1 cellular context compared by ENCODE assay signal in the genomic region with DNA sequence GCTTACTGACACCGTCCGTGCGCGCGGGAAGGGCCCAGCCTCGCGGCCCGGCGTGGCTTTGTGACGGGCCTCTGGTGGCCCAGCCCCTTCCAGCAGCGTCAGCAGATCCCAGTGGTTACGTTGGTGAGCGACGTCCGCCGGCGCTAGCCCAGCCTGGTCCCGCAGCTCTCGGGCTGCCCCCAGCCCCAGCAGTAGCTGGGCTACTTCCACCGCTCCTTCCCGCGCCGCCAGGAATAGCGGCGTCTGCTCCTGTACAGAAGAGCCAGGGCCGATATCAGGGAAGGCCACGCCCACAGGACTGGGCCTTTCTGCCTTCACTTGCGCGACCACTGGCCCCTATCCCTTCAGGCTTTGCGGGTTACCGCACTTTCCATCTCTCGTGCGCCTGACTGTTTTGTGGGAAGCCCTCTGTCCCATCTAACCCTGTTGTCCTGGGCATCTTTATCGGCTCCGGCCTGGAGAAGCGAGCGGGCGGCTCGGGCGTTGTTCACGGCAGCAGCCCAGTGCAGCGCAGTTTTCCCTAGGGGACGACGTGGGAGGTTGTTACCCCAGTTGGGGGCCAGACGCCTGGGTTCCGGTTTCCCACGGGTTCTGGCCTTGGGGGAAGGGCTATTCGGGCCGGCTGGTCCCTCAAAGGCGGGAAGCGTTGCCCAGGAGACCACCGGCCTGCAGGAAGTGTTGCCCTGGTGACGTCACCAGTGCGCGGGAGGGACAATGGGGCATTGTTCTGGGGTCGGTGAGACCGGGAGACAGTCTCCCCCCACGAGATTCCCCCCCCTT.
TF ChIP-seq lines count a peak whose summit lies in the region.

No MANE protein-coding gene starts in this region.

TF ChIP-seq in K562, 482 proteins besides CTCF, POLR2A, EP300 and RAD21 (continued from another document and continues in another):
- TF ChIP-seq, protein P1, sequence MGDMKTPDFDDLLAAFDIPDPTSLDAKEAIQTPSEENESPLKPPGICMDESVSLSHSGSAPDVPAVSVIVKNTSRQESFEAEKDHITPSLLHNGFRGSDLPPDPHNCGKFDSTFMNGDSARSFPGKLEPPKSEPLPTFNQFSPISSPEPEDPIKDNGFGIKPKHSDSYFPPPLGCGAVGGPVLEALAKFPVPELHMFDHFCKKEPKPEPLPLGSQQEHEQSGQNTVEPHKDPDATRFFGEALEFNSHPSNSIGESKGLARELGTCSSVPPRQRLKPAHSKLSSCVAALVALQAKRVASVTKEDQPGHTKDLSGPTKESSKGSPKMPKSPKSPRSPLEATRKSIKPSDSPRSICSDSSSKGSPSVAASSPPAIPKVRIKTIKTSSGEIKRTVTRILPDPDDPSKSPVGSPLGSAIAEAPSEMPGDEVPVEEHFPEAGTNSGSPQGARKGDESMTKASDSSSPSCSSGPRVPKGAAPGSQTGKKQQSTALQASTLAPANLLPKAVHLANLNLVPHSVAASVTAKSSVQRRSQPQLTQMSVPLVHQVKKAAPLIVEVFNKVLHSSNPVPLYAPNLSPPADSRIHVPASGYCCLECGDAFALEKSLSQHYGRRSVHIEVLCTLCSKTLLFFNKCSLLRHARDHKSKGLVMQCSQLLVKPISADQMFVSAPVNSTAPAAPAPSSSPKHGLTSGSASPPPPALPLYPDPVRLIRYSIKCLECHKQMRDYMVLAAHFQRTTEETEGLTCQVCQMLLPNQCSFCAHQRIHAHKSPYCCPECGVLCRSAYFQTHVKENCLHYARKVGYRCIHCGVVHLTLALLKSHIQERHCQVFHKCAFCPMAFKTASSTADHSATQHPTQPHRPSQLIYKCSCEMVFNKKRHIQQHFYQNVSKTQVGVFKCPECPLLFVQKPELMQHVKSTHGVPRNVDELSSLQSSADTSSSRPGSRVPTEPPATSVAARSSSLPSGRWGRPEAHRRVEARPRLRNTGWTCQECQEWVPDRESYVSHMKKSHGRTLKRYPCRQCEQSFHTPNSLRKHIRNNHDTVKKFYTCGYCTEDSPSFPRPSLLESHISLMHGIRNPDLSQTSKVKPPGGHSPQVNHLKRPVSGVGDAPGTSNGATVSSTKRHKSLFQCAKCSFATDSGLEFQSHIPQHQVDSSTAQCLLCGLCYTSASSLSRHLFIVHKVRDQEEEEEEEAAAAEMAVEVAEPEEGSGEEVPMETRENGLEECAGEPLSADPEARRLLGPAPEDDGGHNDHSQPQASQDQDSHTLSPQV (IDR thresholded peaks at IDR 0.05), result peak; percentile 78; the same call in 1 of the 2 replicates
- TF ChIP-seq ZNF507 (tag; conservative IDR thresholded peaks at IDR 0.05), result no peak
- TF ChIP-seq, protein P2, sequence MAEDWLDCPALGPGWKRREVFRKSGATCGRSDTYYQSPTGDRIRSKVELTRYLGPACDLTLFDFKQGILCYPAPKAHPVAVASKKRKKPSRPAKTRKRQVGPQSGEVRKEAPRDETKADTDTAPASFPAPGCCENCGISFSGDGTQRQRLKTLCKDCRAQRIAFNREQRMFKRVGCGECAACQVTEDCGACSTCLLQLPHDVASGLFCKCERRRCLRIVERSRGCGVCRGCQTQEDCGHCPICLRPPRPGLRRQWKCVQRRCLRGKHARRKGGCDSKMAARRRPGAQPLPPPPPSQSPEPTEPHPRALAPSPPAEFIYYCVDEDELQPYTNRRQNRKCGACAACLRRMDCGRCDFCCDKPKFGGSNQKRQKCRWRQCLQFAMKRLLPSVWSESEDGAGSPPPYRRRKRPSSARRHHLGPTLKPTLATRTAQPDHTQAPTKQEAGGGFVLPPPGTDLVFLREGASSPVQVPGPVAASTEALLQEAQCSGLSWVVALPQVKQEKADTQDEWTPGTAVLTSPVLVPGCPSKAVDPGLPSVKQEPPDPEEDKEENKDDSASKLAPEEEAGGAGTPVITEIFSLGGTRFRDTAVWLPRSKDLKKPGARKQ (CRISPR knock-in tag; IDR thresholded peaks at IDR 0.05), result no peak
- no peak for TF ChIP-seq POLR3G (IDR thresholded peaks at IDR 0.05; ENCODE audit: extremely low read depth, insufficient read length, insufficient replicate concordance)
- 0 out of 2 replicates have a peak, but pooled peaks have one; percentile 45 for TF ChIP-seq CAMTA2 (CRISPR knock-in tag; conservative IDR thresholded peaks at IDR 0.05)
- TF ChIP-seq FUS (optimal IDR thresholded peaks at IDR 0.05; ENCODE audit: low read depth, low read length), result no peak
- TF ChIP-seq FOXK2 (conservative IDR thresholded peaks at IDR 0.05 in 1 of 2, IDR thresholded peaks at IDR 0.05 in 1 of 2; ENCODE audit: low read depth in 2 of 2), result peak; percentile 54 to 56; a peak in 3 of 4 replicates
- TF ChIP-seq C11orf30 (IDR thresholded peaks at IDR 0.05; ENCODE audit: low read depth), result peak; percentile 99
- peak; percentile 3; the same call in 1 of the 2 replicates for TF ChIP-seq NCOR1 (IDR thresholded peaks at IDR 0.05)
- TF ChIP-seq MCM7 (IDR thresholded peaks at IDR 0.05), result no peak
- TF ChIP-seq ZNF121 (CRISPR knock-in tag; conservative IDR thresholded peaks at IDR 0.05), result no peak
- no peak for TF ChIP-seq TAF7 (tag; IDR thresholded peaks at IDR 0.05)
- no peak; the same call in 1 of the 2 replicates for TF ChIP-seq STAT5A (IDR thresholded peaks at IDR 0.05; ENCODE audit: borderline replicate concordance, low read length)
- TF ChIP-seq TCF7 (IDR thresholded peaks at IDR 0.05; ENCODE audit: borderline replicate concordance), result no peak; the same call in 1 of the 2 replicates
- peak; percentile 96 for TF ChIP-seq NFRKB (IDR thresholded peaks at IDR 0.05; ENCODE audit: low read depth)
- peak; percentile 88 for TF ChIP-seq ZNF589 (CRISPR knock-in tag; IDR thresholded peaks at IDR 0.05; ENCODE audit: low read depth)
- TF ChIP-seq SRF (CRISPR knock-in tag; IDR thresholded peaks at IDR 0.05), result no peak
- no peak; the same call in none of the 2 replicates for TF ChIP-seq TCF3 (CRISPR knock-in tag; IDR thresholded peaks at IDR 0.05)
- no peak for TF ChIP-seq CCAR2 (IDR thresholded peaks at IDR 0.05; ENCODE audit: low read depth, low read length)
- no peak for TF ChIP-seq PHF21A (IDR thresholded peaks at IDR 0.05; ENCODE audit: borderline replicate concordance, low read depth)
- TF ChIP-seq NCOA6 (IDR thresholded peaks at IDR 0.05), result no peak
- TF ChIP-seq MTA3 (IDR thresholded peaks at IDR 0.05; ENCODE audit: borderline replicate concordance), result peak; percentile 90; the same call in 1 of the 2 replicates
- TF ChIP-seq HDAC1 (IDR thresholded peaks at IDR 0.05), result peak in 1 of 2 experiments; percentile 8; a peak in 1 of 4 replicates
- peak in 2 of 3 experiments; percentile 24 to 60 for TF ChIP-seq YY1 (IDR thresholded peaks at IDR 0.05; ENCODE audit: borderline replicate concordance in 1 of 3, control insufficient read depth in 1 of 3, extremely low read depth in 1 of 3, insufficient read depth in 3 of 3, insufficient read length in 1 of 3, insufficient replicate concordance in 2 of 3, low read depth in 1 of 3, low read length in 2 of 3)
- TF ChIP-seq, protein P3, sequence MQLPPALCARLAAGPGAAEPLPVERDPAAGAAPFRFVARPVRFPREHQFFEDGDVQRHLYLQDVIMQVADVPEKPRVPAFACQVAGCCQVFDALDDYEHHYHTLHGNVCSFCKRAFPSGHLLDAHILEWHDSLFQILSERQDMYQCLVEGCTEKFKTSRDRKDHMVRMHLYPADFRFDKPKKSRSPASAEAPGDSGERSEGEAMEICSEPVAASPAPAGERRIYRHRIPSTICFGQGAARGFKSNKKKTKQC (CRISPR knock-in tag; IDR thresholded peaks at IDR 0.05), result peak; percentile 65; the same call in 1 of the 2 replicates
- TF ChIP-seq, protein P4, sequence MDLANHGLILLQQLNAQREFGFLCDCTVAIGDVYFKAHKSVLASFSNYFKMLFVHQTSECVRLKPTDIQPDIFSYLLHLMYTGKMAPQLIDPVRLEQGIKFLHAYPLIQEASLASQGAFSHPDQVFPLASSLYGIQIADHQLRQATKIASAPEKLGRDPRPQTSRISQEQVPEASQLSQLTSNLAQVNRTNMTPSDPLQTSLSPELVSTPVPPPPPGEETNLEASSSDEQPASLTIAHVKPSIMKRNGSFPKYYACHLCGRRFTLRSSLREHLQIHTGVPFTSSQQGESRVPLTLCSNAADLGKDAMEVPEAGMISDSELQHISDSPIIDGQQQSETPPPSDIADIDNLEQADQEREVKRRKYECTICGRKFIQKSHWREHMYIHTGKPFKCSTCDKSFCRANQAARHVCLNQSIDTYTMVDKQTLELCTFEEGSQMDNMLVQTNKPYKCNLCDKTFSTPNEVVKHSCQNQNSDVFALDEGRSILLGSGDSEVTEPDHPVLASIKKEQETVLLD (IDR thresholded peaks at IDR 0.05), result 0 out of 2 replicates have a peak, but pooled peaks have one; percentile 3
- TF ChIP-seq, protein P5, sequence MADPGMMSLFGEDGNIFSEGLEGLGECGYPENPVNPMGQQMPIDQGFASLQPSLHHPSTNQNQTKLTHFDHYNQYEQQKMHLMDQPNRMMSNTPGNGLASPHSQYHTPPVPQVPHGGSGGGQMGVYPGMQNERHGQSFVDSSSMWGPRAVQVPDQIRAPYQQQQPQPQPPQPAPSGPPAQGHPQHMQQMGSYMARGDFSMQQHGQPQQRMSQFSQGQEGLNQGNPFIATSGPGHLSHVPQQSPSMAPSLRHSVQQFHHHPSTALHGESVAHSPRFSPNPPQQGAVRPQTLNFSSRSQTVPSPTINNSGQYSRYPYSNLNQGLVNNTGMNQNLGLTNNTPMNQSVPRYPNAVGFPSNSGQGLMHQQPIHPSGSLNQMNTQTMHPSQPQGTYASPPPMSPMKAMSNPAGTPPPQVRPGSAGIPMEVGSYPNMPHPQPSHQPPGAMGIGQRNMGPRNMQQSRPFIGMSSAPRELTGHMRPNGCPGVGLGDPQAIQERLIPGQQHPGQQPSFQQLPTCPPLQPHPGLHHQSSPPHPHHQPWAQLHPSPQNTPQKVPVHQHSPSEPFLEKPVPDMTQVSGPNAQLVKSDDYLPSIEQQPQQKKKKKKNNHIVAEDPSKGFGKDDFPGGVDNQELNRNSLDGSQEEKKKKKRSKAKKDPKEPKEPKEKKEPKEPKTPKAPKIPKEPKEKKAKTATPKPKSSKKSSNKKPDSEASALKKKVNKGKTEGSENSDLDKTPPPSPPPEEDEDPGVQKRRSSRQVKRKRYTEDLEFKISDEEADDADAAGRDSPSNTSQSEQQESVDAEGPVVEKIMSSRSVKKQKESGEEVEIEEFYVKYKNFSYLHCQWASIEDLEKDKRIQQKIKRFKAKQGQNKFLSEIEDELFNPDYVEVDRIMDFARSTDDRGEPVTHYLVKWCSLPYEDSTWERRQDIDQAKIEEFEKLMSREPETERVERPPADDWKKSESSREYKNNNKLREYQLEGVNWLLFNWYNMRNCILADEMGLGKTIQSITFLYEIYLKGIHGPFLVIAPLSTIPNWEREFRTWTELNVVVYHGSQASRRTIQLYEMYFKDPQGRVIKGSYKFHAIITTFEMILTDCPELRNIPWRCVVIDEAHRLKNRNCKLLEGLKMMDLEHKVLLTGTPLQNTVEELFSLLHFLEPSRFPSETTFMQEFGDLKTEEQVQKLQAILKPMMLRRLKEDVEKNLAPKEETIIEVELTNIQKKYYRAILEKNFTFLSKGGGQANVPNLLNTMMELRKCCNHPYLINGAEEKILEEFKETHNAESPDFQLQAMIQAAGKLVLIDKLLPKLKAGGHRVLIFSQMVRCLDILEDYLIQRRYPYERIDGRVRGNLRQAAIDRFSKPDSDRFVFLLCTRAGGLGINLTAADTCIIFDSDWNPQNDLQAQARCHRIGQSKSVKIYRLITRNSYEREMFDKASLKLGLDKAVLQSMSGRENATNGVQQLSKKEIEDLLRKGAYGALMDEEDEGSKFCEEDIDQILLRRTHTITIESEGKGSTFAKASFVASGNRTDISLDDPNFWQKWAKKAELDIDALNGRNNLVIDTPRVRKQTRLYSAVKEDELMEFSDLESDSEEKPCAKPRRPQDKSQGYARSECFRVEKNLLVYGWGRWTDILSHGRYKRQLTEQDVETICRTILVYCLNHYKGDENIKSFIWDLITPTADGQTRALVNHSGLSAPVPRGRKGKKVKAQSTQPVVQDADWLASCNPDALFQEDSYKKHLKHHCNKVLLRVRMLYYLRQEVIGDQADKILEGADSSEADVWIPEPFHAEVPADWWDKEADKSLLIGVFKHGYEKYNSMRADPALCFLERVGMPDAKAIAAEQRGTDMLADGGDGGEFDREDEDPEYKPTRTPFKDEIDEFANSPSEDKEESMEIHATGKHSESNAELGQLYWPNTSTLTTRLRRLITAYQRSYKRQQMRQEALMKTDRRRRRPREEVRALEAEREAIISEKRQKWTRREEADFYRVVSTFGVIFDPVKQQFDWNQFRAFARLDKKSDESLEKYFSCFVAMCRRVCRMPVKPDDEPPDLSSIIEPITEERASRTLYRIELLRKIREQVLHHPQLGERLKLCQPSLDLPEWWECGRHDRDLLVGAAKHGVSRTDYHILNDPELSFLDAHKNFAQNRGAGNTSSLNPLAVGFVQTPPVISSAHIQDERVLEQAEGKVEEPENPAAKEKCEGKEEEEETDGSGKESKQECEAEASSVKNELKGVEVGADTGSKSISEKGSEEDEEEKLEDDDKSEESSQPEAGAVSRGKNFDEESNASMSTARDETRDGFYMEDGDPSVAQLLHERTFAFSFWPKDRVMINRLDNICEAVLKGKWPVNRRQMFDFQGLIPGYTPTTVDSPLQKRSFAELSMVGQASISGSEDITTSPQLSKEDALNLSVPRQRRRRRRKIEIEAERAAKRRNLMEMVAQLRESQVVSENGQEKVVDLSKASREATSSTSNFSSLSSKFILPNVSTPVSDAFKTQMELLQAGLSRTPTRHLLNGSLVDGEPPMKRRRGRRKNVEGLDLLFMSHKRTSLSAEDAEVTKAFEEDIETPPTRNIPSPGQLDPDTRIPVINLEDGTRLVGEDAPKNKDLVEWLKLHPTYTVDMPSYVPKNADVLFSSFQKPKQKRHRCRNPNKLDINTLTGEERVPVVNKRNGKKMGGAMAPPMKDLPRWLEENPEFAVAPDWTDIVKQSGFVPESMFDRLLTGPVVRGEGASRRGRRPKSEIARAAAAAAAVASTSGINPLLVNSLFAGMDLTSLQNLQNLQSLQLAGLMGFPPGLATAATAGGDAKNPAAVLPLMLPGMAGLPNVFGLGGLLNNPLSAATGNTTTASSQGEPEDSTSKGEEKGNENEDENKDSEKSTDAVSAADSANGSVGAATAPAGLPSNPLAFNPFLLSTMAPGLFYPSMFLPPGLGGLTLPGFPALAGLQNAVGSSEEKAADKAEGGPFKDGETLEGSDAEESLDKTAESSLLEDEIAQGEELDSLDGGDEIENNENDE (IDR thresholded peaks at IDR 0.05; ENCODE audit: low read depth, low read length), result no peak
- TF ChIP-seq CHD2 (IDR thresholded peaks at IDR 0.05; ENCODE audit: low read depth, low read length), result peak; percentile 59
- TF ChIP-seq PHB2 (IDR thresholded peaks at IDR 0.05; ENCODE audit: low read depth), result no peak; the same call in none of the 2 replicates
- TF ChIP-seq CBFB (CRISPR knock-in tag; IDR thresholded peaks at IDR 0.05), result peak; percentile 87; the same call in 1 of the 2 replicates
- peak; percentile 12 for TF ChIP-seq ZKSCAN1 (IDR thresholded peaks at IDR 0.05; ENCODE audit: low read depth, low read length)
- TF ChIP-seq, protein P6, sequence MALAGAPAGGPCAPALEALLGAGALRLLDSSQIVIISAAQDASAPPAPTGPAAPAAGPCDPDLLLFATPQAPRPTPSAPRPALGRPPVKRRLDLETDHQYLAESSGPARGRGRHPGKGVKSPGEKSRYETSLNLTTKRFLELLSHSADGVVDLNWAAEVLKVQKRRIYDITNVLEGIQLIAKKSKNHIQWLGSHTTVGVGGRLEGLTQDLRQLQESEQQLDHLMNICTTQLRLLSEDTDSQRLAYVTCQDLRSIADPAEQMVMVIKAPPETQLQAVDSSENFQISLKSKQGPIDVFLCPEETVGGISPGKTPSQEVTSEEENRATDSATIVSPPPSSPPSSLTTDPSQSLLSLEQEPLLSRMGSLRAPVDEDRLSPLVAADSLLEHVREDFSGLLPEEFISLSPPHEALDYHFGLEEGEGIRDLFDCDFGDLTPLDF (CRISPR knock-in tag; IDR thresholded peaks at IDR 0.05), result peak; percentile 97
